In the genomic region with DNA sequence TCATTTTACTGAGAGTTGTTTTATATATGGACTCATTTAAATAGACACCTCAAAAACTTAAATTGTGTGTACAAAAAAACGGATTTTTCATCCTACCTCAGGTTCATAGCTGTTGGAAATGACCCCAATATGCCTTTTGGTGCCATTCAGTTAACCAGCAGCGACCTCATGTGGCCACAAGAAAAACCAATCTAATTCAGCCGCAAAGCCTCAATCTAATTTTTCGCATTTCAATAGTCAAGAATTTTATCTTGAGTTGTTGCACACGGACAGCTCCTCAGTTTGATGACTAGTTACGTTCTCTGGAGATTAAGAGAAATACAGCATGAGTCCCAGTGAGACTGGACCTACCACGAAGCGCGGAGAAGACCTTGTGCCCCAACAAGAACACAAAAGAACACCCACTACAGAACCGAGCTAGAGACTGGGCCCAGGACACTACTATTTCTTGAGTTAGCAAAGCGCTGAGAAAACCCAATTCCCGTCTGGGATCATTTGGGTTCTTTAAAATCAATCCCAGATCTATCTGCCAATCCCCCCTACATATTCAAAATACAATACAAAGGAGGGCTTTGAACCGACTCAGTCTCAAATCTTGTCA, we compare ENCODE assay signal across 8 cellular contexts. TPM values are rescaled to one million over a fixed set of nuclear protein-coding genes. Genes with fewer than 3 reads are reported as not detected.
DNase-seq lines count a peak whose midpoint lies in the region; ATAC-seq, FAIRE-seq and TF ChIP-seq lines count a peak whose summit lies in the region.

No MANE protein-coding gene starts in this region.

- 34% methylated on average over 13 of the region's 13 CpGs for WGBS in hepatocyte (ENCODE audit: low lambda C conversion rate, missing lambda C conversion rate)
- WGBS in small intestine, 3 donors: 24 to 26% (median 25%) methylated on average over 13 of the region's 13 CpGs

- ATAC-seq in GM18861 (IDR thresholded peaks at IDR 0.05; ENCODE audit: unreplicated experiment) (no peak), GM18519 (IDR thresholded peaks at IDR 0.05; ENCODE audit: low FRiP score, unreplicated experiment) (no peak)

- H3K36me3 Mint-ChIP-seq in astrocyte (ENCODE audit: low read depth, unreplicated experiment): no peaks in the 10 kb centered on the region

- H2AFZ ChIP-seq in astrocyte (ENCODE audit: low read depth, low read length): peak overlapping the region; percentile 58
- peak overlapping the region; percentile 15 for H2AFZ ChIP-seq in hepatocyte

- no peak for TF ChIP-seq POLR2A in NB4 (IDR thresholded peaks at IDR 0.05; ENCODE audit: extremely low read depth, insufficient read length)

- H3K9ac ChIP-seq in astrocyte (ENCODE audit: low read length): no peak overlapping the region

- no peak overlapping the region for H3K27ac Mint-ChIP-seq in astrocyte (ENCODE audit: unreplicated experiment)

- no peaks in the 10 kb centered on the region for H3K9me2 ChIP-seq in hepatocyte (replicated peaks; ENCODE audit: insufficient read depth)

- peak; percentile 98 for FAIRE-seq in astrocyte (lab: Jason Lieb, UNC)
- no peak for FAIRE-seq in small intestine (lab: Jason Lieb, UNC)

- H3K9me3 Mint-ChIP-seq in astrocyte (ENCODE audit: unreplicated experiment): no peaks in the 10 kb centered on the region

- no peaks in the 10 kb centered on the region for H3K4me1 ChIP-seq in astrocyte (ENCODE audit: insufficient read depth, low read length)
- H3K4me1 ChIP-seq in hepatocyte (ENCODE audit: insufficient read depth): peaks cover 13% of the 10 kb centered on the region
- H3K4me1 ChIP-seq in small intestine (ENCODE audit: control insufficient read depth in 2 of 2, insufficient read depth in 1 of 2, low read depth in 1 of 2, low read length in 1 of 2): no peaks in the 10 kb centered on the region

- TF ChIP-seq CTCF in GM06990 (IDR thresholded peaks at IDR 0.05; ENCODE audit: insufficient read depth, low read length, poor library complexity, severe bottlenecking) (peak; percentile 64), NB4 (IDR thresholded peaks at IDR 0.05; ENCODE audit: low read depth, low read length) (peak; percentile 80), astrocyte (IDR thresholded peaks at IDR 0.05; ENCODE audit: insufficient read depth, low read depth, low read length) (peak; percentile 97), hepatocyte (IDR thresholded peaks at IDR 0.05; ENCODE audit: poor library complexity) (peak; percentile 91)

- peak overlapping the region; percentile 21 for H3K4me2 ChIP-seq in astrocyte (ENCODE audit: low read length)
- no peak overlapping the region for H3K4me2 ChIP-seq in hepatocyte

- no peak overlapping the region for H3K4me3 Mint-ChIP-seq in astrocyte (ENCODE audit: unreplicated experiment)

- H3K27ac ChIP-seq in astrocyte (ENCODE audit: low read depth, low read length) (no peak overlapping the region), hepatocyte (no peak overlapping the region), small intestine (ENCODE audit: low read depth in 1 of 2, low read length in 1 of 2) (no peak overlapping the region)

- no peaks in the 10 kb centered on the region for H3K9me3 ChIP-seq in astrocyte (ENCODE audit: insufficient read depth, low read depth, low read length)
- no peaks in the 10 kb centered on the region for H3K9me3 ChIP-seq in hepatocyte (ENCODE audit: low read depth)
- H3K9me3 ChIP-seq in small intestine (ENCODE audit: control insufficient read depth, low read depth): no peaks in the 10 kb centered on the region

- H3K79me2 ChIP-seq in astrocyte (ENCODE audit: insufficient read depth, low read length): no peaks in the 10 kb centered on the region
- no peaks in the 10 kb centered on the region for H3K79me2 ChIP-seq in hepatocyte

- no peak overlapping the region for H3K4me3 ChIP-seq in GM06990 (replicated peaks; ENCODE audit: low read depth, low read length)
- H3K4me3 ChIP-seq in NB4 (ENCODE audit: low read depth, low read length): no peak overlapping the region
- H3K4me3 ChIP-seq in astrocyte (ENCODE audit: insufficient read depth, low read depth, low read length): no peak overlapping the region
- H3K4me3 ChIP-seq in hepatocyte: no peak overlapping the region
- no peak overlapping the region for H3K4me3 ChIP-seq in small intestine (ENCODE audit: low read depth in 1 of 2, low read length in 2 of 2)

- peaks cover 2% of the 10 kb centered on the region for H3K27me3 Mint-ChIP-seq in astrocyte (ENCODE audit: low read depth, unreplicated experiment)

- H4K20me1 ChIP-seq in astrocyte (ENCODE audit: insufficient read depth, low read length): no peaks in the 10 kb centered on the region
- H4K20me1 ChIP-seq in hepatocyte (ENCODE audit: insufficient read depth, poor library complexity, severe bottlenecking): no peaks in the 10 kb centered on the region

- peak; percentile 18 for DNase-seq in GM06990 (ENCODE audit: extremely low read depth, insufficient read length)
- peak; percentile 85 for DNase-seq in NB4 (ENCODE audit: low read depth)
- peak; percentile 32 for DNase-seq in SKM-1 treated with dmso at 0.1 percent for 144 hours (lab: John Stamatoyannopoulos, UW; ENCODE audit: unreplicated experiment)
- peak; percentile 56 for DNase-seq in astrocyte (ENCODE audit: low read depth)
- DNase-seq in hepatocyte (ENCODE audit: low spot score): peak; percentile 78
- peak; percentile 62 for DNase-seq in small intestine

- peaks cover 2% of the 10 kb centered on the region for H3K4me1 Mint-ChIP-seq in astrocyte (ENCODE audit: low read depth, unreplicated experiment)

- no peaks in the 10 kb centered on the region for H3K36me3 ChIP-seq in GM06990 (ENCODE audit: control insufficient read depth, insufficient read depth, low read length)
- H3K36me3 ChIP-seq in astrocyte (ENCODE audit: insufficient read depth, low read length): no peaks in the 10 kb centered on the region
- H3K36me3 ChIP-seq in hepatocyte (replicated peaks; ENCODE audit: insufficient read depth, low read depth): no peaks in the 10 kb centered on the region
- H3K36me3 ChIP-seq in small intestine (ENCODE audit: control insufficient read depth in 2 of 2, insufficient read depth in 2 of 2, low read length in 2 of 2): no peaks in the 10 kb centered on the region

- H3K27me3 ChIP-seq in GM06990 (replicated peaks; ENCODE audit: control insufficient read depth, insufficient read depth, low read length) (no peaks in the 10 kb centered on the region), astrocyte (ENCODE audit: insufficient read depth, low read length) (no peaks in the 10 kb centered on the region), hepatocyte (no peaks in the 10 kb centered on the region), small intestine (ENCODE audit: control insufficient read depth in 2 of 2, insufficient read depth in 2 of 2, low read length in 2 of 2) (peaks cover 0 to 3% of the 10 kb centered on the region in 2 donors)

RNA-seq across cellular contexts. Expression of gene TCP11, which starts 1.1 kb away (rescaled TPM):
- total RNA-seq in astrocyte (not detected in 2 replicates), hepatocyte (not detected in 2 replicates)
- polyA plus RNA-seq in hepatocyte (not detected in 2 replicates), small intestine (not detected)

Comparison
In these comparisons a context has a peak if more than half of its experiments do, and no peak if none do; other contexts are left out.
1. DNase-seq: peak in every context shown above with its lines; median percentile 85 in NB4; 78 in hepatocyte; 62 in small intestine; 56 in astrocyte; 32 in SKM-1 treated with dmso at 0.1 percent for 144 hours; 18 in GM06990.